In the genomic region with DNA sequence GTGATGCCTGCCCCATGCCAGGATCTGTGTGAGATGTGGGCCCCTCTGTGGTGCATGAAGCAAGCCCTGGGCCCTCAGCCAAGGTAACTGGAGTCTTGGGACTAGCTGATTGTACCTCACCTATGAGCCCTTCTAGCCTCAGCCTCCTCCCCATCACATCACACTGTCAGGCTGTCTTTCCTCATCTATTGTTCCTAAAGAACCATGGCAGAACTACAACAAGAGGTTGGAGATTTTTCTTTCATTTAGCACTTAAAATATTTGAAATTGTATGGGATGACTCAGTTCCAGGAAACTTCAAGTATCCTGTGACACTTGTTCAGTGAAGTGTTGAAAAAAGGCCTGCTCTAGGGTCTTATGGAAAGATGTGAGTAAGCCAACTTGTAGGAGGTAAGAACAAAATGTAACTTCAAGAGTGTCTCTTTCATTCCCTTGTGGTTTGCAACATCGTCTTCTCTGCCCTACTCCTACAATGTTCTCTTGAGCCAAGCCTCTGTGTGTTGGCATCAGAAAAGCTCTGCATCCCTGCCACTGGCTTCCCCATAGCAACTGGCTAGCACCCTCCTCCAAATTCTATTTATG, we compare ENCODE assay signal across 10 cellular contexts. TPM values are rescaled to one million over a fixed set of nuclear protein-coding genes. Genes with fewer than 3 reads are reported as not detected.
DNase-seq lines count a peak whose midpoint lies in the region; ATAC-seq and TF ChIP-seq lines count a peak whose summit lies in the region.
"Had no signal": no experiment of that assay in that cellular context is flagged by ENCODE, and none has a peak within 500 bp of the region (broad histone marks: within the 10 kb centered on the region; RNA-seq: fewer than 3 reads in every experiment).

No MANE protein-coding gene starts in this region.

- H3K4me1 ChIP-seq in left lung: peaks cover 0 to 12% of the 10 kb centered on the region in 2 donors

- H3K36me3 ChIP-seq in left lung: no peaks in the 10 kb centered on the region

- H3K9me3 Mint-ChIP-seq in MCF 10A (ENCODE audit: unreplicated experiment) (no peaks in the 10 kb centered on the region), immature natural killer cell (no peaks in the 10 kb centered on the region)
- H3K9me3 Mint-ChIP-seq: T-helper 1 cell treated with Interleukin-12 subunit alpha and Interleukin-12 subunit beta and Interleukin-4 antibody, amounts not matched to agents 30 μg/mL and 1 μg/mL, for 36 hours had no signal

- H3K9me3 ChIP-seq in left lung: no peaks in the 10 kb centered on the region

- BruUV-seq in MCF 10A (replicated peaks; lab: Mats Ljungman, UMichigan): no TSS peak

- CTCF ChIA-PET in MCF 10A (lab: Yijun Ruan, JAX): interaction anchor here (0.6 kb wide), 1 partner anchor 50 kb away, joined by 3 read pairs; no protein-coding TSS in a partner anchor

- TF ChIP-seq CTCF in MCF 10A (IDR thresholded peaks at IDR 0.05; ENCODE audit: unreplicated experiment) (no peak), left lung (IDR thresholded peaks at IDR 0.05) (no peak)

- H3K27ac Mint-ChIP-seq in MCF 10A (ENCODE audit: low read depth, unreplicated experiment) (peak overlapping the region; percentile 23), immature natural killer cell (no peak overlapping the region)
- H3K27ac Mint-ChIP-seq: T-helper 1 cell treated with Interleukin-12 subunit alpha and Interleukin-12 subunit beta and Interleukin-4 antibody, amounts not matched to agents 30 μg/mL and 1 μg/mL, for 36 hours had no signal

- ATAC-seq in left lung: peak; percentile 84
- no peak for ATAC-seq in HG02798 (IDR thresholded peaks at IDR 0.05; ENCODE audit: poor library complexity, unreplicated experiment)
- no peak for ATAC-seq in HG03460 (IDR thresholded peaks at IDR 0.05; ENCODE audit: unreplicated experiment)

- DNase-seq in AG08395 (ENCODE audit: low spot score) (peak; percentile 67), HT1080 (ENCODE audit: low read depth) (peak; percentile 98), MCF 10A (ENCODE audit: unreplicated experiment) (peak; percentile 55), left lung (peak in 1 of 2 donors; percentile 51), immature natural killer cell (no peak), NCI-H1694 treated with DMSO at 0.1 percent for 48 hours (lab: John Stamatoyannopoulos, UW) (no peak)
- DNase-seq: NCI-H1092 had no signal

- H3K27me3 ChIP-seq in left lung: no peaks in the 10 kb centered on the region

- H3K36me3 Mint-ChIP-seq in MCF 10A (ENCODE audit: insufficient read depth, unreplicated experiment) (no peaks in the 10 kb centered on the region), immature natural killer cell (no peaks in the 10 kb centered on the region)

- H3K4me1 Mint-ChIP-seq in MCF 10A (ENCODE audit: insufficient read depth, unreplicated experiment) (peaks cover 23% of the 10 kb centered on the region), immature natural killer cell (no peaks in the 10 kb centered on the region)

- H3K27ac ChIP-seq in left lung: peak overlapping the region; percentile 39 to 81

- H3K27me3 Mint-ChIP-seq in MCF 10A (ENCODE audit: insufficient read depth, unreplicated experiment) (no peaks in the 10 kb centered on the region), immature natural killer cell (ENCODE audit: low read depth in 3 of 3) (no peaks in the 10 kb centered on the region)

- intact Hi-C loops in MCF 10A (cut with micrococcal nuclease): no loop called here
- intact Hi-C loops in left lung (cut with DNase I): no loop called here

- H3K4me3 Mint-ChIP-seq in MCF 10A (ENCODE audit: unreplicated experiment) (no peak overlapping the region), immature natural killer cell (no peak overlapping the region)
- H3K4me3 Mint-ChIP-seq: T-helper 1 cell treated with Interleukin-12 subunit alpha and Interleukin-12 subunit beta and Interleukin-4 antibody, amounts not matched to agents 30 μg/mL and 1 μg/mL, for 36 hours had no signal

- POLR2A ChIA-PET in MCF 10A (lab: Yijun Ruan, JAX): no interaction called here

- no peak overlapping the region for H3K4me3 ChIP-seq in left lung

RNA-seq across cellular contexts. Expression of a gene that starts 58.7 kb away (rescaled TPM):
- total RNA-seq in HT1080 (2014; rRNA removed; shearing (Covaris generic)): 57.9 and 59.0 TPM in 2 replicates
- 31.9 and 34.8 TPM in 2 replicates for polyA plus RNA-seq in HT1080 (2015; cell fraction: cytosol; rRNA removed)
- 33.0 and 36.8 TPM in 2 replicates for polyA plus RNA-seq in HT1080 (2015; cell fraction: nucleus; rRNA removed)
- total RNA-seq in MCF 10A (2022): 41.6 and 50.0 TPM in 2 replicates
- 10 to 100 TPM; 47.7 to 49.5 TPM for total RNA-seq in left lung
- 10 to 100 TPM; 21.7 to 32.6 (median 22.6) TPM for polyA plus RNA-seq in immature natural killer cell

Comparison
In these comparisons a context has a peak if more than half of its experiments do, and no peak if none do; other contexts are left out.
1. DNase-seq: peak in AG08395 (single experiment), HT1080 (single experiment) and MCF 10A (single experiment); none in immature natural killer cell (0 of 3) and NCI-H1694 treated with DMSO at 0.1 percent for 48 hours (single experiment).